24 cellular contexts compared by ENCODE assay signal in genomic region chr10:131694168-131694962, GRCh38.
DNase-seq lines count a peak whose midpoint lies in the region; ATAC-seq and TF ChIP-seq lines count a peak whose summit lies in the region.
"Had no signal": no experiment of that assay in that cellular context is flagged by ENCODE, and none has a peak within 500 bp of the region (broad histone marks: within the 10 kb centered on the region; RNA-seq: fewer than 3 reads in every experiment).

No MANE protein-coding gene starts in this region.

- DNase-seq in cardiac septum (ENCODE audit: low spot score), result peak; percentile 51
- no peak for DNase-seq in heart right ventricle
- DNase-seq in islet precursor cell, result peak; percentile 33
- peak; percentile 41 for DNase-seq in sciatic nerve (ENCODE audit: low spot score)
- no peak for DNase-seq in endothelial cell (ENCODE audit: low spot score)
- no peak for DNase-seq in activated CD4-positive, alpha-beta memory T cell treated with anti-CD3 and anti-CD28 coated beads for 36 hours
- DNase-seq: BE2C; CD4-positive, CD25-positive, alpha-beta regulatory T cell; EL; GF-D8; GOT3; IMR-90; NCI-H1105; NCI-H1694; NCI-H2081; NCI-H2171; NCI-H524 treated with DMSO at 0.1 percent for 48 hours; NCI-H82 had no signal

- intact Hi-C loops in cardiac septum (cut with DNase I) (no loop called here), heart right ventricle (cut with DNase I) (no loop called here), sciatic nerve (cut with DNase I) (no loop called here)
- intact Hi-C loops in activated CD4-positive, alpha-beta memory T cell treated with anti-CD3 and anti-CD28 coated beads for 36 hours (cut with micrococcal nuclease), result no loop called here

- H3K4me3 ChIP-seq in heart right ventricle, result no peak overlapping the region
- H3K4me3 ChIP-seq: A549, Peyer's patch, SJSA1 had no signal

- H3K27me3 ChIP-seq in heart right ventricle, result peaks cover 0 to 36% (median 16%) of the 10 kb centered on the region in 7 donors
- H3K27me3 ChIP-seq: BE2C, Peyer's patch, SJSA1 had no signal

- H3K9me3 Mint-ChIP-seq in endothelial cell (ENCODE audit: unreplicated experiment), result no peaks in the 10 kb centered on the region
- peaks cover 2% of the 10 kb centered on the region for H3K9me3 Mint-ChIP-seq in activated CD4-positive, alpha-beta memory T cell treated with anti-CD3 and anti-CD28 coated beads for 36 hours

- CTCF ChIA-PET in activated CD4-positive, alpha-beta memory T cell treated with anti-CD3 and anti-CD28 coated beads for 36 hours (lab: Charles Lee), result no interaction called here

- no peak overlapping the region for H3K4me3 Mint-ChIP-seq in endothelial cell (ENCODE audit: unreplicated experiment)
- H3K4me3 Mint-ChIP-seq in activated CD4-positive, alpha-beta memory T cell treated with anti-CD3 and anti-CD28 coated beads for 36 hours, result no peak overlapping the region
- H3K4me3 Mint-ChIP-seq: CD4-positive, CD25-positive, alpha-beta regulatory T cell had no signal

- peaks cover 0 to 3% (median 0%) of the 10 kb centered on the region in 11 donors for H3K9me3 ChIP-seq in heart right ventricle
- H3K9me3 ChIP-seq: A549, BE2C, Peyer's patch had no signal

- peaks cover 14% of the 10 kb centered on the region for H3K27me3 Mint-ChIP-seq in endothelial cell (ENCODE audit: unreplicated experiment)
- H3K27me3 Mint-ChIP-seq in activated CD4-positive, alpha-beta memory T cell treated with anti-CD3 and anti-CD28 coated beads for 36 hours, result peaks cover 3% of the 10 kb centered on the region
- H3K27me3 Mint-ChIP-seq: CD4-positive, CD25-positive, alpha-beta regulatory T cell had no signal

- peaks cover 10% of the 10 kb centered on the region for H3K4me1 Mint-ChIP-seq in endothelial cell (ENCODE audit: unreplicated experiment)
- no peaks in the 10 kb centered on the region for H3K4me1 Mint-ChIP-seq in activated CD4-positive, alpha-beta memory T cell treated with anti-CD3 and anti-CD28 coated beads for 36 hours (ENCODE audit: low read depth)
- H3K4me1 Mint-ChIP-seq: CD4-positive, CD25-positive, alpha-beta regulatory T cell had no signal

- H3K27ac ChIP-seq in heart right ventricle, result no peak overlapping the region
- H3K27ac ChIP-seq: A549, KMS-11, Peyer's patch, SJSA1 had no signal

- no peaks in the 10 kb centered on the region for H3K36me3 Mint-ChIP-seq in endothelial cell (ENCODE audit: low read depth, unreplicated experiment)
- no peaks in the 10 kb centered on the region for H3K36me3 Mint-ChIP-seq in activated CD4-positive, alpha-beta memory T cell treated with anti-CD3 and anti-CD28 coated beads for 36 hours
- H3K36me3 Mint-ChIP-seq: CD4-positive, CD25-positive, alpha-beta regulatory T cell had no signal

- H3K36me3 ChIP-seq in heart right ventricle, result no peaks in the 10 kb centered on the region
- H3K36me3 ChIP-seq: BE2C, Peyer's patch, SJSA1 had no signal

- TF ChIP-seq CTCF in heart right ventricle (IDR thresholded peaks at IDR 0.05) (no peak), endothelial cell (IDR thresholded peaks at IDR 0.05; ENCODE audit: unreplicated experiment) (no peak)

- no peaks in the 10 kb centered on the region for H3K4me1 ChIP-seq in heart right ventricle
- H3K4me1 ChIP-seq: A549, BE2C, Peyer's patch, SJSA1 had no signal

- POLR2A ChIA-PET in activated CD4-positive, alpha-beta memory T cell treated with anti-CD3 and anti-CD28 coated beads for 36 hours (lab: Charles Lee), result no interaction called here

- ATAC-seq in heart right ventricle (no peak), sciatic nerve (no peak), GM18909 (IDR thresholded peaks at IDR 0.05; ENCODE audit: poor library complexity, unreplicated experiment) (no peak)
- ATAC-seq: HCT116 had no signal

- H3K27ac Mint-ChIP-seq in endothelial cell (ENCODE audit: unreplicated experiment), result no peak overlapping the region
- no peak overlapping the region for H3K27ac Mint-ChIP-seq in activated CD4-positive, alpha-beta memory T cell treated with anti-CD3 and anti-CD28 coated beads for 36 hours

- WGBS in heart right ventricle, 2 donors, result 77 to 79% methylated on average over 13 of the region's 13 CpGs

Comparison
In these comparisons a context has a peak if more than half of its experiments do, and no peak if none do; other contexts are left out.
1. DNase-seq: peak in cardiac septum (single experiment), islet precursor cell (single experiment) and sciatic nerve (single experiment); none in heart right ventricle (0 of 2), endothelial cell (single experiment) and activated CD4-positive, alpha-beta memory T cell treated with anti-CD3 and anti-CD28 coated beads for 36 hours (single experiment).